ENCODE assay signal across 8 cellular contexts in the genomic region with DNA sequence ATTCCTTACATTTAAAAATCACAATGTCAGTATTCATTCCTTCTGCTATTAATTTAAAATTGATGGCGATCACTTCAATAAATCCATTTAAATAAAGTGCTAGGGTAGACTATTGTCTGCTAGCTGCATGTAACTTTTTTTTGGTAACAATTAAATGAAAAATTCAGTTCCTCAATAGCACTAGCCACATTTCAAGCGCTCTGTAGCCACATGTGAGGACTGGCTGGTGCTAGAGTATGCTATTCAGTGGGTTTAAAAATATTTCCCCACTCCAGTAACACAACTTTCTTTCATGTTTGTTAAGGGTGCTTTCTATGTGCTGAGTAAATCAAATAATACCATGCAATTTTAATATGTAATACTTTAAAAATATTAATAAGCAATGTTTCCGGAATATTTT.
A peak's percentile ranks its signal among the peaks of the same experiment; 100 is the strongest.
DNase-seq lines count a peak whose midpoint lies in the region; ATAC-seq and TF ChIP-seq lines count a peak whose summit lies in the region.

No MANE protein-coding gene starts in this region.

- H3K4me1 ChIP-seq in CD4-positive, CD25-positive, alpha-beta regulatory T cell (ENCODE audit: control insufficient read depth, insufficient read depth, low read length, poor library complexity, severe bottlenecking) = peaks cover 26% of the 10 kb centered on the region
- H3K4me1 ChIP-seq in OCI-LY1 (ENCODE audit: insufficient read depth, low read length, severe bottlenecking) = peaks cover 18% of the 10 kb centered on the region

- H3K4me3 ChIP-seq in CD4-positive, CD25-positive, alpha-beta regulatory T cell (ENCODE audit: low read depth, low read length) = peak overlapping the region; percentile 94
- peak overlapping the region; percentile 68 for H3K4me3 ChIP-seq in OCI-LY1 (ENCODE audit: low read depth, low read length, poor library complexity, severe bottlenecking)

- peaks cover 12% of the 10 kb centered on the region for H3K36me3 Mint-ChIP-seq in CD4-positive, CD25-positive, alpha-beta regulatory T cell

- DNase-seq in CD4-positive, CD25-positive, alpha-beta regulatory T cell = no peak
- DNase-seq in middle frontal gyrus (ENCODE audit: extremely low spot score, low spot score) (peak; percentile 12), posterior cingulate gyrus (no peak), NCI-H526 treated with DMSO at 0.1 percent for 48 hours (lab: John Stamatoyannopoulos, UW) (no peak)
- DNase-seq in stimulated activated CD4-positive, alpha-beta T cell treated with anti-CD3 and anti-CD28 coated beads, Interleukin-2, amount 100 ng/mL, for 48 hours = no peak

- ATAC-seq in CD4-positive, CD25-positive, alpha-beta regulatory T cell (ENCODE audit: low read depth in 2 of 2) = no peak
- peak; percentile 36 for ATAC-seq in GM21447 (IDR thresholded peaks at IDR 0.05; ENCODE audit: unreplicated experiment)

- no peaks in the 10 kb centered on the region for H3K79me2 ChIP-seq in OCI-LY1 (ENCODE audit: insufficient read depth, low read length)

- no peaks in the 10 kb centered on the region for H3K27me3 ChIP-seq in CD4-positive, CD25-positive, alpha-beta regulatory T cell (ENCODE audit: control insufficient read depth, insufficient read depth, low read length)
- no peaks in the 10 kb centered on the region; the same call in 1 of the 2 replicates for H3K27me3 ChIP-seq in OCI-LY1 (ENCODE audit: insufficient read depth, low read length)

- H3K27ac Mint-ChIP-seq in CD4-positive, CD25-positive, alpha-beta regulatory T cell = peak overlapping the region; percentile 97 to 99 (median 99)

- H3K27ac ChIP-seq in CD4-positive, CD25-positive, alpha-beta regulatory T cell (ENCODE audit: insufficient read depth, low read length, poor library complexity, severe bottlenecking) = peak overlapping the region; percentile 93
- H3K27ac ChIP-seq in OCI-LY1 (ENCODE audit: low read depth, low read length, poor library complexity, severe bottlenecking) = peak overlapping the region; percentile 84
- peak overlapping the region; percentile 96 for H3K27ac ChIP-seq in cingulate gyrus (ENCODE audit: low read depth, low read length)

- peak overlapping the region; percentile 95 to 96 (median 95) for H3K4me3 Mint-ChIP-seq in CD4-positive, CD25-positive, alpha-beta regulatory T cell

- H3K9ac ChIP-seq in OCI-LY1 (ENCODE audit: low read length) = peak overlapping the region; percentile 72

- peaks cover 13% of the 10 kb centered on the region for H3K36me3 ChIP-seq in CD4-positive, CD25-positive, alpha-beta regulatory T cell (ENCODE audit: control insufficient read depth, insufficient read depth, low read length)
- peaks cover 14% of the 10 kb centered on the region for H3K36me3 ChIP-seq in OCI-LY1 (ENCODE audit: insufficient read depth, low read length)

- intact Hi-C loops in posterior cingulate gyrus (cut with DNase I) = no loop called here

- H3K4me1 Mint-ChIP-seq in CD4-positive, CD25-positive, alpha-beta regulatory T cell = peaks cover 9 to 25% (median 22%) of the 10 kb centered on the region in 4 donors

- no peaks in the 10 kb centered on the region for H3K9me3 ChIP-seq in CD4-positive, CD25-positive, alpha-beta regulatory T cell (ENCODE audit: control insufficient read depth in 2 of 2, low read length in 2 of 2)
- H3K9me3 ChIP-seq in OCI-LY1 (ENCODE audit: low read length) = no peaks in the 10 kb centered on the region

- TF ChIP-seq CTCF in OCI-LY1 (IDR thresholded peaks at IDR 0.05; ENCODE audit: low read length) = no peak

- H2AFZ ChIP-seq in OCI-LY1 (ENCODE audit: low read length) = peak overlapping the region; percentile 91

- H3K9me2 ChIP-seq in OCI-LY1 (ENCODE audit: low read depth, low read length) = no peaks in the 10 kb centered on the region

- peak overlapping the region; percentile 87 for H3K4me2 ChIP-seq in OCI-LY1 (ENCODE audit: low read length)

- H4K20me1 ChIP-seq in OCI-LY1 (ENCODE audit: insufficient read depth, low read length) = no peaks in the 10 kb centered on the region

- no peaks in the 10 kb centered on the region for H3K27me3 Mint-ChIP-seq in CD4-positive, CD25-positive, alpha-beta regulatory T cell

- H3F3A ChIP-seq in OCI-LY1 (ENCODE audit: insufficient read depth, low read length) = no peaks in the 10 kb centered on the region

- H3K9me3 Mint-ChIP-seq in CD4-positive, CD25-positive, alpha-beta regulatory T cell = no peaks in the 10 kb centered on the region
